ENCODE assay signal across 1 cellular context in the genomic region with DNA sequence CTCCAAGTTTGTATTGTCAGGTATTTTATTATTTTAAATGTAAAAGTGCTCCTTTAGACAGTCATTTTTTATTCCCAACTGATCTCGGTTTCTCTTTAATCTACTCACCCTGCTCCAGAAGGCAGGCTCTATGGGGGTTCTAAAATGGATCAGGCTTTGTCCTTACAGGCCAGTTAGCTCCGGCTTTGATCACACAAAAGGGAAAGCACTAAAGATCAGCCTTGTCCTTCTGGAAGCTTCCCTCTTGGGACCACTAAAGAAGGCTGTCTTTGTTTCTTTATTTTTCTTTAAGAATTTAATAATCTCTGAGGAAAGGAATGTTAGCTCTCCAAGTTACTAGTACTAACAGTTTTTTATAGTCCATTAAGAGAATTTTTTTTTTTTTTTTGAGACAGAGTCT.
TF ChIP-seq lines count a peak whose summit lies in the region.

No MANE protein-coding gene starts in this region.

TF ChIP-seq in GM23338, 12 proteins besides CTCF, POLR2A, EP300 and RAD21 (continued from another document):
- TF ChIP-seq ZNF462 (CRISPR knock-in tag; IDR thresholded peaks at IDR 0.05) (no peak), POLR2AphosphoS5 (IDR thresholded peaks at IDR 0.05; ENCODE audit: low read depth) (no peak), EZH2 (IDR thresholded peaks at IDR 0.05; ENCODE audit: low read depth, unreplicated experiment) (no peak), NANOG (IDR thresholded peaks at IDR 0.05; ENCODE audit: borderline replicate concordance) (no peak), STAT1 (IDR thresholded peaks at IDR 0.05; ENCODE audit: unreplicated experiment) (no peak), JUNB (IDR thresholded peaks at IDR 0.05; ENCODE audit: unreplicated experiment) (no peak), ZNF114 (CRISPR knock-in tag; IDR thresholded peaks at IDR 0.05) (no peak), REST (IDR thresholded peaks at IDR 0.05; ENCODE audit: unreplicated experiment) (no peak), ETS1 (IDR thresholded peaks at IDR 0.05) (no peak)
